1 cellular context compared by ENCODE assay signal in genomic region chr6:139308936-139309603, GRCh38.
TF ChIP-seq lines count a peak whose summit lies in the region.

No MANE protein-coding gene starts in this region.

TF ChIP-seq in HepG2, 621 proteins besides CTCF, POLR2A, EP300 and RAD21 (continued from another document and continues in another):
- TF ChIP-seq, protein P1, sequence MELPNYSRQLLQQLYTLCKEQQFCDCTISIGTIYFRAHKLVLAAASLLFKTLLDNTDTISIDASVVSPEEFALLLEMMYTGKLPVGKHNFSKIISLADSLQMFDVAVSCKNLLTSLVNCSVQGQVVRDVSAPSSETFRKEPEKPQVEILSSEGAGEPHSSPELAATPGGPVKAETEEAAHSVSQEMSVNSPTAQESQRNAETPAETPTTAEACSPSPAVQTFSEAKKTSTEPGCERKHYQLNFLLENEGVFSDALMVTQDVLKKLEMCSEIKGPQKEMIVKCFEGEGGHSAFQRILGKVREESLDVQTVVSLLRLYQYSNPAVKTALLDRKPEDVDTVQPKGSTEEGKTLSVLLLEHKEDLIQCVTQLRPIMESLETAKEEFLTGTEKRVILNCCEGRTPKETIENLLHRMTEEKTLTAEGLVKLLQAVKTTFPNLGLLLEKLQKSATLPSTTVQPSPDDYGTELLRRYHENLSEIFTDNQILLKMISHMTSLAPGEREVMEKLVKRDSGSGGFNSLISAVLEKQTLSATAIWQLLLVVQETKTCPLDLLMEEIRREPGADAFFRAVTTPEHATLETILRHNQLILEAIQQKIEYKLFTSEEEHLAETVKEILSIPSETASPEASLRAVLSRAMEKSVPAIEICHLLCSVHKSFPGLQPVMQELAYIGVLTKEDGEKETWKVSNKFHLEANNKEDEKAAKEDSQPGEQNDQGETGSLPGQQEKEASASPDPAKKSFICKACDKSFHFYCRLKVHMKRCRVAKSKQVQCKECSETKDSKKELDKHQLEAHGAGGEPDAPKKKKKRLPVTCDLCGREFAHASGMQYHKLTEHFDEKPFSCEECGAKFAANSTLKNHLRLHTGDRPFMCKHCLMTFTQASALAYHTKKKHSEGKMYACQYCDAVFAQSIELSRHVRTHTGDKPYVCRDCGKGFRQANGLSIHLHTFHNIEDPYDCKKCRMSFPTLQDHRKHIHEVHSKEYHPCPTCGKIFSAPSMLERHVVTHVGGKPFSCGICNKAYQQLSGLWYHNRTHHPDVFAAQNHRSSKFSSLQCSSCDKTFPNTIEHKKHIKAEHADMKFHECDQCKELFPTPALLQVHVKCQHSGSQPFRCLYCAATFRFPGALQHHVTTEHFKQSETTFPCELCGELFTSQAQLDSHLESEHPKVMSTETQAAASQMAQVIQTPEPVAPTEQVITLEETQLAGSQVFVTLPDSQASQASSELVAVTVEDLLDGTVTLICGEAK (IDR thresholded peaks at IDR 0.05), result no peak
- TF ChIP-seq, protein P1 (CRISPR knock-in tag; IDR thresholded peaks at IDR 0.05), result peak; percentile 58; the same call in 1 of the 2 replicates
- TF ChIP-seq PLRG1 (conservative IDR thresholded peaks at IDR 0.05) (no peak), ESRRA (CRISPR knock-in tag; IDR thresholded peaks at IDR 0.05; ENCODE audit: low read depth) (no peak), KDM5B (CRISPR knock-in tag; IDR thresholded peaks at IDR 0.05; ENCODE audit: borderline replicate concordance) (no peak), NR2F6 (IDR thresholded peaks at IDR 0.05) (peak; percentile 68), NR2F6 (CRISPR knock-in tag; IDR thresholded peaks at IDR 0.05) (peak; percentile 75; the same call in 1 of the 2 replicates), ARNT (IDR thresholded peaks at IDR 0.05) (no peak), SP140L (CRISPR knock-in tag; IDR thresholded peaks at IDR 0.05; ENCODE audit: borderline replicate concordance) (no peak), ZNF782 (CRISPR knock-in tag; IDR thresholded peaks at IDR 0.05; ENCODE audit: borderline replicate concordance) (no peak), TIGD3 (CRISPR knock-in tag; IDR thresholded peaks at IDR 0.05; ENCODE audit: borderline replicate concordance) (no peak), ZMYM4 (CRISPR knock-in tag; IDR thresholded peaks at IDR 0.05) (peak; percentile 98), PPARG (CRISPR knock-in tag; conservative IDR thresholded peaks at IDR 0.05) (no peak), HIVEP1 (CRISPR knock-in tag; IDR thresholded peaks at IDR 0.05) (no peak), ZNF768 (CRISPR knock-in tag; IDR thresholded peaks at IDR 0.05) (no peak), SIX1 (CRISPR knock-in tag; IDR thresholded peaks at IDR 0.05; ENCODE audit: borderline replicate concordance) (no peak), KLF6 (CRISPR knock-in tag; IDR thresholded peaks at IDR 0.05) (no peak), HOXA7 (CRISPR knock-in tag; IDR thresholded peaks at IDR 0.05) (no peak), NCOA2 (CRISPR knock-in tag; IDR thresholded peaks at IDR 0.05) (peak; percentile 45), ZFP36L1 (CRISPR knock-in tag; IDR thresholded peaks at IDR 0.05) (no peak), KAT2B (IDR thresholded peaks at IDR 0.05; ENCODE audit: borderline replicate concordance, low read depth, low read length) (no peak), ZNF451 (CRISPR knock-in tag; IDR thresholded peaks at IDR 0.05) (no peak), MEF2D (CRISPR knock-in tag; IDR thresholded peaks at IDR 0.05) (peak; percentile 20; the same call in 1 of the 2 replicates), ARNTL (CRISPR knock-in tag; IDR thresholded peaks at IDR 0.05) (peak; percentile 86), ZNF615 (CRISPR knock-in tag; IDR thresholded peaks at IDR 0.05; ENCODE audit: borderline replicate concordance) (no peak), HDAC1 (CRISPR knock-in tag; IDR thresholded peaks at IDR 0.05) (0 out of 2 replicates have a peak, but pooled peaks have one; percentile 51), HMG20B (CRISPR knock-in tag; conservative IDR thresholded peaks at IDR 0.05) (peak; percentile 93), PHF20 (CRISPR knock-in tag; IDR thresholded peaks at IDR 0.05) (0 out of 2 replicates have a peak, but pooled peaks have one; percentile 25), IRX3 (CRISPR knock-in tag; IDR thresholded peaks at IDR 0.05; ENCODE audit: borderline replicate concordance, low read depth) (no peak), HMG20A (CRISPR knock-in tag; IDR thresholded peaks at IDR 0.05; ENCODE audit: borderline replicate concordance) (peak; percentile 43; the same call in 1 of the 2 replicates), PRDM10 (CRISPR knock-in tag; IDR thresholded peaks at IDR 0.05; ENCODE audit: low read depth) (no peak; the same call in 1 of the 2 replicates)
- TF ChIP-seq, protein P2, sequence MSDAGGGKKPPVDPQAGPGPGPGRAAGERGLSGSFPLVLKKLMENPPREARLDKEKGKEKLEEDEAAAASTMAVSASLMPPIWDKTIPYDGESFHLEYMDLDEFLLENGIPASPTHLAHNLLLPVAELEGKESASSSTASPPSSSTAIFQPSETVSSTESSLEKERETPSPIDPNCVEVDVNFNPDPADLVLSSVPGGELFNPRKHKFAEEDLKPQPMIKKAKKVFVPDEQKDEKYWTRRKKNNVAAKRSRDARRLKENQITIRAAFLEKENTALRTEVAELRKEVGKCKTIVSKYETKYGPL (CRISPR knock-in tag; IDR thresholded peaks at IDR 0.05), result peak; percentile 96
- TF ChIP-seq, protein P3, sequence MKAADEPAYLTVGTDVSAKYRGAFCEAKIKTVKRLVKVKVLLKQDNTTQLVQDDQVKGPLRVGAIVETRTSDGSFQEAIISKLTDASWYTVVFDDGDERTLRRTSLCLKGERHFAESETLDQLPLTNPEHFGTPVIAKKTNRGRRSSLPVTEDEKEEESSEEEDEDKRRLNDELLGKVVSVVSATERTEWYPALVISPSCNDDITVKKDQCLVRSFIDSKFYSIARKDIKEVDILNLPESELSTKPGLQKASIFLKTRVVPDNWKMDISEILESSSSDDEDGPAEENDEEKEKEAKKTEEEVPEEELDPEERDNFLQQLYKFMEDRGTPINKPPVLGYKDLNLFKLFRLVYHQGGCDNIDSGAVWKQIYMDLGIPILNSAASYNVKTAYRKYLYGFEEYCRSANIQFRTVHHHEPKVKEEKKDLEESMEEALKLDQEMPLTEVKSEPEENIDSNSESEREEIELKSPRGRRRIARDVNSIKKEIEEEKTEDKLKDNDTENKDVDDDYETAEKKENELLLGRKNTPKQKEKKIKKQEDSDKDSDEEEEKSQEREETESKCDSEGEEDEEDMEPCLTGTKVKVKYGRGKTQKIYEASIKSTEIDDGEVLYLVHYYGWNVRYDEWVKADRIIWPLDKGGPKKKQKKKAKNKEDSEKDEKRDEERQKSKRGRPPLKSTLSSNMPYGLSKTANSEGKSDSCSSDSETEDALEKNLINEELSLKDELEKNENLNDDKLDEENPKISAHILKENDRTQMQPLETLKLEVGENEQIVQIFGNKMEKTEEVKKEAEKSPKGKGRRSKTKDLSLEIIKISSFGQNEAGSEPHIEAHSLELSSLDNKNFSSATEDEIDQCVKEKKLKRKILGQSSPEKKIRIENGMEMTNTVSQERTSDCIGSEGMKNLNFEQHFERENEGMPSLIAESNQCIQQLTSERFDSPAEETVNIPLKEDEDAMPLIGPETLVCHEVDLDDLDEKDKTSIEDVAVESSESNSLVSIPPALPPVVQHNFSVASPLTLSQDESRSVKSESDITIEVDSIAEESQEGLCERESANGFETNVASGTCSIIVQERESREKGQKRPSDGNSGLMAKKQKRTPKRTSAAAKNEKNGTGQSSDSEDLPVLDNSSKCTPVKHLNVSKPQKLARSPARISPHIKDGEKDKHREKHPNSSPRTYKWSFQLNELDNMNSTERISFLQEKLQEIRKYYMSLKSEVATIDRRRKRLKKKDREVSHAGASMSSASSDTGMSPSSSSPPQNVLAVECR (CRISPR knock-in tag; IDR thresholded peaks at IDR 0.05; ENCODE audit: borderline replicate concordance), result peak; percentile 59; the same call in 1 of the 2 replicates
- TF ChIP-seq, protein P4, sequence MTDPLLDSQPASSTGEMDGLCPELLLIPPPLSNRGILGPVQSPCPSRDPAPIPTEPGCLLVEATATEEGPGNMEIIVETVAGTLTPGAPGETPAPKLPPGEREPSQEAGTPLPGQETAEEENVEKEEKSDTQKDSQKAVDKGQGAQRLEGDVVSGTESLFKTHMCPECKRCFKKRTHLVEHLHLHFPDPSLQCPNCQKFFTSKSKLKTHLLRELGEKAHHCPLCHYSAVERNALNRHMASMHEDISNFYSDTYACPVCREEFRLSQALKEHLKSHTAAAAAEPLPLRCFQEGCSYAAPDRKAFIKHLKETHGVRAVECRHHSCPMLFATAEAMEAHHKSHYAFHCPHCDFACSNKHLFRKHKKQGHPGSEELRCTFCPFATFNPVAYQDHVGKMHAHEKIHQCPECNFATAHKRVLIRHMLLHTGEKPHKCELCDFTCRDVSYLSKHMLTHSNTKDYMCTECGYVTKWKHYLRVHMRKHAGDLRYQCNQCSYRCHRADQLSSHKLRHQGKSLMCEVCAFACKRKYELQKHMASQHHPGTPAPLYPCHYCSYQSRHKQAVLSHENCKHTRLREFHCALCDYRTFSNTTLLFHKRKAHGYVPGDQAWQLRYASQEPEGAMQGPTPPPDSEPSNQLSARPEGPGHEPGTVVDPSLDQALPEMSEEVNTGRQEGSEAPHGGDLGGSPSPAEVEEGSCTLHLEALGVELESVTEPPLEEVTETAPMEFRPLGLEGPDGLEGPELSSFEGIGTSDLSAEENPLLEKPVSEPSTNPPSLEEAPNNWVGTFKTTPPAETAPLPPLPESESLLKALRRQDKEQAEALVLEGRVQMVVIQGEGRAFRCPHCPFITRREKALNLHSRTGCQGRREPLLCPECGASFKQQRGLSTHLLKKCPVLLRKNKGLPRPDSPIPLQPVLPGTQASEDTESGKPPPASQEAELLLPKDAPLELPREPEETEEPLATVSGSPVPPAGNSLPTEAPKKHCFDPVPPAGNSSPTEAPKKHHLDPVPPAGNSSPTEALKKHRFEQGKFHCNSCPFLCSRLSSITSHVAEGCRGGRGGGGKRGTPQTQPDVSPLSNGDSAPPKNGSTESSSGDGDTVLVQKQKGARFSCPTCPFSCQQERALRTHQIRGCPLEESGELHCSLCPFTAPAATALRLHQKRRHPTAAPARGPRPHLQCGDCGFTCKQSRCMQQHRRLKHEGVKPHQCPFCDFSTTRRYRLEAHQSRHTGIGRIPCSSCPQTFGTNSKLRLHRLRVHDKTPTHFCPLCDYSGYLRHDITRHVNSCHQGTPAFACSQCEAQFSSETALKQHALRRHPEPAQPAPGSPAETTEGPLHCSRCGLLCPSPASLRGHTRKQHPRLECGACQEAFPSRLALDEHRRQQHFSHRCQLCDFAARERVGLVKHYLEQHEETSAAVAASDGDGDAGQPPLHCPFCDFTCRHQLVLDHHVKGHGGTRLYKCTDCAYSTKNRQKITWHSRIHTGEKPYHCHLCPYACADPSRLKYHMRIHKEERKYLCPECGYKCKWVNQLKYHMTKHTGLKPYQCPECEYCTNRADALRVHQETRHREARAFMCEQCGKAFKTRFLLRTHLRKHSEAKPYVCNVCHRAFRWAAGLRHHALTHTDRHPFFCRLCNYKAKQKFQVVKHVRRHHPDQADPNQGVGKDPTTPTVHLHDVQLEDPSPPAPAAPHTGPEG (CRISPR knock-in tag; IDR thresholded peaks at IDR 0.05), result no peak
